8 cellular contexts compared by ENCODE assay signal in the genomic region with DNA sequence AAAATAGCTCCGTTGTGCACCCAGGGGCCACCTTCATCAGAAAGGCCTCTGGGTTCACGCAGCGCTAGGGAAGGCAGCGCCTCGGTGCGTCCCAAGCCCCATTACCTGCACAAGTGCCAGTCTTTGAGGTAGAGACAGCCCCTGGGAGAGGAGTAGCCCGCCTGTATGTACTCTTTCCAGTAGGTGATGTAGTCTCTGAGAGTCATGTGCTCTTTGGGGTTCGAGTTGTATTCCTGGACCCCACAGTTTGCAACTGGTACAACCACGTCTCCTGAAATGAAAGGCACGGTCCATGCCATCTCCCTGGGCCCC. TPM values are rescaled to one million over a fixed set of nuclear protein-coding genes. Genes with fewer than 3 reads are reported as not detected.
DNase-seq lines count a peak whose midpoint lies in the region; ATAC-seq and TF ChIP-seq lines count a peak whose summit lies in the region.

No MANE protein-coding gene starts in this region.

- H3K4ac ChIP-seq in IMR-90 (ENCODE audit: low read depth, low read length), result peak overlapping the region; percentile 71; the same call in 1 of the 2 replicates

- peak overlapping the region; percentile 8 for H4K91ac ChIP-seq in IMR-90 (ENCODE audit: insufficient read depth, low read depth, low read length)

- peak overlapping the region; percentile 46 for H4K5ac ChIP-seq in IMR-90 (ENCODE audit: low read depth, low read length)

- BruUV-seq in IMR-90 (replicated peaks; lab: Mats Ljungman, UMichigan) (no TSS peak), mammary epithelial cell (replicated peaks; lab: Mats Ljungman, UMichigan) (no TSS peak)

- ATAC-seq in GM19351 (IDR thresholded peaks at IDR 0.05; ENCODE audit: unreplicated experiment) (peak; percentile 2), IMR-90 (ENCODE audit: low read depth) (no peak), mucosa of descending colon (peak; percentile 8), omental fat pad (ENCODE audit: low FRiP score) (no peak)

- peak overlapping the region; percentile 71; the same call in 1 of the 2 replicates for H2AK5ac ChIP-seq in IMR-90 (ENCODE audit: low read depth, low read length)

- H2AK9ac ChIP-seq in IMR-90 (replicated peaks; ENCODE audit: low read depth, low read length, poor library complexity), result peak overlapping the region; percentile 96

- peak overlapping the region; percentile 74 for H3K9ac ChIP-seq in IMR-90 (ENCODE audit: low read depth, low read length)
- H3K9ac ChIP-seq in mammary epithelial cell (ENCODE audit: insufficient read depth, low read length), result peak overlapping the region; percentile 72

- peak overlapping the region; percentile 64 for H3K14ac ChIP-seq in IMR-90 (replicated peaks; ENCODE audit: low read depth, low read length)

- H4K8ac ChIP-seq in IMR-90 (ENCODE audit: low read depth in 2 of 2, low read length in 2 of 2), result peak overlapping the region; percentile 75 to 91; a peak in 1 of 4 replicates

- peak overlapping the region; percentile 84 for H3K23ac ChIP-seq in IMR-90 (ENCODE audit: low read depth, low read length)

- H2BK20ac ChIP-seq in IMR-90 (ENCODE audit: low read depth, low read length), result no peak overlapping the region

- in situ Hi-C loops in IMR-90 (cut with MboI; ENCODE audit: low sequenced_read_pairs), result no loop called here
- in situ Hi-C loops in mammary epithelial cell (cut with MboI; ENCODE audit: low sequenced_read_pairs in 2 of 2), result no loop called here

- peak overlapping the region; percentile 87 for H3K27ac ChIP-seq in IMR-90 (ENCODE audit: insufficient read depth, low read length)
- H3K27ac ChIP-seq in mammary epithelial cell (ENCODE audit: insufficient read depth, low read depth, low read length), result peak overlapping the region; percentile 51

- peaks cover 72% of the 10 kb centered on the region for H3K79me2 ChIP-seq in mammary epithelial cell (ENCODE audit: insufficient read depth, low read length)

- H3K4me1 ChIP-seq in IMR-90 (ENCODE audit: control insufficient read depth, insufficient read depth, low read length), result peaks cover 9% of the 10 kb centered on the region; the same call in 1 of the 2 replicates
- peaks cover 12% of the 10 kb centered on the region for H3K4me1 ChIP-seq in mammary epithelial cell (ENCODE audit: insufficient read depth, low read length)
- H3K4me1 ChIP-seq in mucosa of descending colon (ENCODE audit: low read depth), result peaks cover 18% of the 10 kb centered on the region

- H2BK15ac ChIP-seq in IMR-90 (ENCODE audit: low read depth, low read length), result no peak overlapping the region

- peaks cover 17% of the 10 kb centered on the region; the same call in 1 of the 2 replicates for H3K36me3 ChIP-seq in IMR-90 (ENCODE audit: control insufficient read depth, insufficient read depth, low read length)
- peaks cover 2% of the 10 kb centered on the region for H3K36me3 ChIP-seq in mammary epithelial cell (ENCODE audit: insufficient read depth, low read length)
- no peaks in the 10 kb centered on the region for H3K36me3 ChIP-seq in mucosa of descending colon (ENCODE audit: low read depth)

- peak overlapping the region; percentile 94 for H3K4me3 ChIP-seq in IMR-90 (ENCODE audit: insufficient read depth, low read depth, low read length)
- peak overlapping the region; percentile 74 to 81 (median 78) for H3K4me3 ChIP-seq in mammary epithelial cell (replicated peaks in 1 of 3; ENCODE audit: insufficient read depth in 1 of 3, low read depth in 2 of 3, low read length in 3 of 3)
- peak overlapping the region; percentile 80 for H3K4me3 ChIP-seq in mucosa of descending colon

- peaks cover 12% of the 10 kb centered on the region; the same call in 1 of the 2 replicates for H3K9me1 ChIP-seq in IMR-90 (ENCODE audit: insufficient read depth, low read length)

- no peaks in the 10 kb centered on the region for H3K27me3 ChIP-seq in IMR-90 (ENCODE audit: control insufficient read depth, insufficient read depth, low read length)
- no peaks in the 10 kb centered on the region for H3K27me3 ChIP-seq in mammary epithelial cell (ENCODE audit: insufficient read depth, low read length)

- TF ChIP-seq POLR2A in IMR-90 (IDR thresholded peaks at IDR 0.05; ENCODE audit: low read depth, low read length), result no peak

- H3K9me3 ChIP-seq in IMR-90 (ENCODE audit: control insufficient read depth, insufficient read depth, low read length) (no peaks in the 10 kb centered on the region), mammary epithelial cell (replicated peaks; ENCODE audit: insufficient read depth, low read length) (no peaks in the 10 kb centered on the region), mucosa of descending colon (no peaks in the 10 kb centered on the region)

- H2BK5ac ChIP-seq in IMR-90 (ENCODE audit: low read depth, low read length, poor library complexity, severe bottlenecking), result peak overlapping the region; percentile 74

- no peak for TF ChIP-seq RAD21 in IMR-90 (IDR thresholded peaks at IDR 0.05; ENCODE audit: low read length)

- peak overlapping the region; percentile 92 for H3K4me2 ChIP-seq in IMR-90 (ENCODE audit: low read depth, low read length)
- peak overlapping the region; percentile 91 for H3K4me2 ChIP-seq in mammary epithelial cell (ENCODE audit: insufficient read depth, low read depth, low read length)

- dilution Hi-C loops in IMR-90 (cut with HindIII; ENCODE audit: low sequenced_read_pairs, unreplicated experiment), result no loop called here
- dilution Hi-C loops in mammary epithelial cell (cut with HindIII; ENCODE audit: low sequenced_read_pairs), result no loop called here

- H2BK120ac ChIP-seq in IMR-90 (ENCODE audit: low read depth, low read length), result no peak overlapping the region

- H2AFZ ChIP-seq in IMR-90 (replicated peaks; ENCODE audit: low read length, poor library complexity) (peak overlapping the region; percentile 98), mammary epithelial cell (ENCODE audit: low read depth, low read length) (peak overlapping the region; percentile 90)

- intact Hi-C loops in IMR-90 (cut with micrococcal nuclease) (loop anchor here (2.0 kb wide), 2 partner anchors 24 to 54 kb away; no protein-coding TSS in a partner anchor), mammary epithelial cell (cut with micrococcal nuclease) (loop anchor here (1.0 kb wide), 1 partner anchor 171 kb away; the partner anchor contains the start of gene ZNF678), mucosa of descending colon (cut with DNase I, micrococcal nuclease) (no loop called here)

- no peak overlapping the region for H3K18ac ChIP-seq in IMR-90 (ENCODE audit: low read depth, low read length)

- peaks cover 22 to 54% of the 10 kb centered on the region in 2 experiments for H3K79me1 ChIP-seq in IMR-90 (ENCODE audit: low read depth in 1 of 2, low read length in 2 of 2)

- POLR2A ChIA-PET in IMR-90 (lab: Charles Lee; ENCODE audit: unreplicated experiment) (interaction anchor here (0.7 kb wide), 1 partner anchor 24 kb away, joined by 3 read pairs; no protein-coding TSS in a partner anchor), GM10248 (lab: Yijun Ruan, JAX) (no interaction called here)

- WGBS in IMR-90 (ENCODE audit: extremely low coverage in 2 of 2, insufficient read length in 1 of 2), 2 experiments, result 0% methylated on average over 5 of the region's 10 CpGs; no CpG with 5 or more reads in 1 of the 2 experiments
- WGBS in mammary epithelial cell (ENCODE audit: low coverage, missing lambda C conversion rate), result 13% methylated on average over 8 of the region's 10 CpGs

- TF ChIP-seq CTCF in IMR-90 (conservative IDR thresholded peaks at IDR 0.05; ENCODE audit: low read depth, low read length), result no peak
- no peak for TF ChIP-seq CTCF in mammary epithelial cell (conservative IDR thresholded peaks at IDR 0.05 in 1 of 2, IDR thresholded peaks at IDR 0.05 in 1 of 2; ENCODE audit: extremely low read depth in 1 of 2, insufficient read depth in 1 of 2, low read depth in 1 of 2, low read length in 2 of 2)
- TF ChIP-seq CTCF in mucosa of descending colon (IDR thresholded peaks at IDR 0.05), result no peak
- TF ChIP-seq CTCF in GM10248 (IDR thresholded peaks at IDR 0.05; ENCODE audit: control extremely low read depth, extremely low read depth, low read depth, missing control alignments), result no peak
- no peak for TF ChIP-seq CTCF in omental fat pad (IDR thresholded peaks at IDR 0.05)

- CTCF ChIA-PET in IMR-90 (lab: Yijun Ruan, JAX), result interaction anchor here (0.6 kb wide), 1 partner anchor 38 kb away, joined by 3 read pairs; no protein-coding TSS in a partner anchor
- CTCF ChIA-PET in mammary epithelial cell (lab: Charles Lee; ENCODE audit: low non-redundant PET), result no interaction called here
- CTCF ChIA-PET in GM10248 (lab: Yijun Ruan, JAX), result interaction anchor here (1.5 kb wide), 1 partner anchor 16 kb away, joined by 3 read pairs; no protein-coding TSS in a partner anchor

- DNase-seq in IMR-90 (no peak), mammary epithelial cell (no peak), mucosa of descending colon (no peak), SIG-M5 (lab: John Stamatoyannopoulos, UW) (no peak), GM10248 (ENCODE audit: extremely low spot score) (no peak), omental fat pad (ENCODE audit: low spot score) (no peak)
- DNase-seq in effector CD8-positive, alpha-beta T cell (lab: John Stamatoyannopoulos, UW), result no peak

- peak overlapping the region; percentile 56; the same call in 1 of the 2 replicates for H3K56ac ChIP-seq in IMR-90 (ENCODE audit: extremely low read depth, insufficient read depth, low read length)

- H4K20me1 ChIP-seq in IMR-90 (ENCODE audit: insufficient read depth, low read length), result peaks cover 13% of the 10 kb centered on the region
- no peaks in the 10 kb centered on the region for H4K20me1 ChIP-seq in mammary epithelial cell (ENCODE audit: insufficient read depth, low read length)

TF ChIP-seq in IMR-90, 13 proteins besides CTCF, POLR2A, EP300 and RAD21 (continues in another document):
- no peak for TF ChIP-seq RCOR1 (IDR thresholded peaks at IDR 0.05; ENCODE audit: insufficient replicate concordance, low read length)
- TF ChIP-seq NFE2L2 (IDR thresholded peaks at IDR 0.05; ENCODE audit: low read depth, low read length), result no peak
- TF ChIP-seq CHD1 (IDR thresholded peaks at IDR 0.05; ENCODE audit: low read depth, low read length), result no peak
- TF ChIP-seq MAFK (IDR thresholded peaks at IDR 0.05; ENCODE audit: low read depth, low read length), result no peak

RNA-seq across cellular contexts. Expression of gene JMJD4, which starts 0.6 kb away (rescaled TPM):
- total RNA-seq in IMR-90 (2012; rRNA removed), result 26.7 and 28.5 TPM in 2 replicates
- polyA plus RNA-seq in IMR-90 (2012; rRNA removed), result 23.5 and 24.6 TPM in 2 replicates
- polyA plus RNA-seq in IMR-90 (2012; cell fraction: cytosol; rRNA removed), result 15.0 and 26.0 TPM in 2 replicates
- 26.9 and 58.9 TPM in 2 replicates for polyA plus RNA-seq in IMR-90 (2012; cell fraction: nucleus; rRNA removed; ENCODE audit: low replicate concordance)
- 10 to 100 TPM; 20.9 to 24.7 TPM for total RNA-seq in mammary epithelial cell
- 21.1 TPM for polyA plus RNA-seq in mammary epithelial cell
- polyA minus RNA-seq in mammary epithelial cell, result 26.3 TPM
- 10 to 100 TPM; 12.3 to 18.1 (median 13.8) TPM for total RNA-seq in mucosa of descending colon
- 10 to 100 TPM; 22.7 to 33.9 (median 25.1) TPM for total RNA-seq in omental fat pad

RNA-seq across cellular contexts. Expression of gene SNAP47, which starts 0.7 kb away (rescaled TPM):
- total RNA-seq in IMR-90 (2012; rRNA removed) (65.3 and 72.9 TPM in 2 replicates), mammary epithelial cell (10 to 100 TPM; 24.9 to 41.7 TPM), mucosa of descending colon (10 to 100 TPM; 16.4 to 31.9 (median 27.6) TPM), omental fat pad (10 to 100 TPM; 23.7 to 63.2 (median 31.2) TPM)
- polyA plus RNA-seq in IMR-90 (2012; rRNA removed) (39.4 and 39.5 TPM in 2 replicates), mammary epithelial cell (32.8 TPM)
- 46.6 and 52.1 TPM in 2 replicates for polyA plus RNA-seq in IMR-90 (2012; cell fraction: cytosol; rRNA removed)
- 28.6 and 37.2 TPM in 2 replicates for polyA plus RNA-seq in IMR-90 (2012; cell fraction: nucleus; rRNA removed; ENCODE audit: low replicate concordance)
- polyA minus RNA-seq in mammary epithelial cell, result 35.3 TPM

Comparison
In these comparisons a context has a peak if more than half of its experiments do, and no peak if none do; other contexts are left out.
1. ATAC-seq: peak in GM19351 (single experiment) and mucosa of descending colon (single experiment); none in IMR-90 (single experiment) and omental fat pad (single experiment).
2. intact Hi-C loops: an anchor here in IMR-90 (2.0 kb wide) and mammary epithelial cell (1.0 kb wide); none called in mucosa of descending colon.
3. Peak in every context shown above with its lines, with median percentiles within 50 percentile points of each other: H3K4me3 ChIP-seq.